Comparison of ENCODE assay signal across 1 cellular context in genomic region chr1:42999308-42999707, GRCh38.
TF ChIP-seq lines count a peak whose summit lies in the region.

No MANE protein-coding gene starts in this region.

TF ChIP-seq in H1, 55 proteins besides CTCF, POLR2A, EP300 and RAD21:
- TF ChIP-seq CBX8 (IDR thresholded peaks at IDR 0.05; ENCODE audit: borderline replicate concordance, low read depth, low read length), result no peak
- TF ChIP-seq RNF2 (IDR thresholded peaks at IDR 0.05; ENCODE audit: borderline replicate concordance, low read depth, low read length, missing control alignments, poor library complexity, severe bottlenecking), result no peak
